Comparison of ENCODE assay signal across 18 cellular contexts in the genomic region with DNA sequence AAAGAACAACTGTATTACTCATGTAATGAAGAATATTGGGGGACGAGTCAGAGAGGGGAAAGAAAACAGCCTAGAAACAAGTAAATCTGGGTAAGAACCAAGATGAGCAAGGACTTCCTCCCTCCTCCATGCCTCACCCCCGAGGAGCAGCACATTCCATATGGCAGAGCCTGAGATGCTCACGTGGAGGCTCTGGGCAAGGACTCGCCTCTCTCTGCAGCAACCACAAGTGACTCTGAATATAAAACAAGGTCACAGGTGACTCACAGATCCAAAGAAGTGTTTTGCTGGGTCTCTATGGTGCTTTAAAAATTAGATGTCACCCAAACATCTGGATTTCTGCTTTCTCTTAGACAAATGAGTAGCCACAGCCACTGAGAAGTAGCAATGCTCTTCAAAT.
DNase-seq lines count a peak whose midpoint lies in the region; ATAC-seq and TF ChIP-seq lines count a peak whose summit lies in the region.
"Had no signal": no experiment of that assay in that cellular context is flagged by ENCODE, and none has a peak within 500 bp of the region (broad histone marks: within the 10 kb centered on the region; RNA-seq: fewer than 3 reads in every experiment).

No MANE protein-coding gene starts in this region.

- no peak overlapping the region for H2BK120ac ChIP-seq in IMR-90 (ENCODE audit: low read depth, low read length)

- no peak overlapping the region for H3K18ac ChIP-seq in IMR-90 (ENCODE audit: low read depth, low read length)

- H4K5ac ChIP-seq in IMR-90 (ENCODE audit: low read depth, low read length): no peak overlapping the region

- H3K27ac ChIP-seq in IMR-90 (ENCODE audit: insufficient read depth, low read length) (no peak overlapping the region), neural progenitor cell (no peak overlapping the region)

- in situ Hi-C loops in IMR-90 (cut with MboI; ENCODE audit: low sequenced_read_pairs): no loop called here

- H3K4me1 ChIP-seq in IMR-90 (ENCODE audit: control insufficient read depth, insufficient read depth, low read length): no peaks in the 10 kb centered on the region
- H3K4me1 ChIP-seq in neural progenitor cell: no peaks in the 10 kb centered on the region

- H4K91ac ChIP-seq in IMR-90 (ENCODE audit: insufficient read depth, low read depth, low read length): no peak overlapping the region

- dilution Hi-C loops in IMR-90 (cut with HindIII; ENCODE audit: low sequenced_read_pairs, unreplicated experiment): no loop called here

- H3K9me3 Mint-ChIP-seq in neural progenitor cell: no peaks in the 10 kb centered on the region
- H3K9me3 Mint-ChIP-seq: dendritic cell treated with granulocyte-macrophage colony-stimulating factor and Interleukin-4, amounts not matched to agents 40 ng/mL and 50 ng/mL, for 4 days had no signal

- no peak overlapping the region for H2AK5ac ChIP-seq in IMR-90 (ENCODE audit: low read depth, low read length)

- peak; percentile 62 for DNase-seq in AG20443 (ENCODE audit: low spot score)
- DNase-seq in IMR-90: peak; percentile 54
- peak; percentile 16 for DNase-seq in dedifferentiated amniotic fluid mesenchymal stem cell (ENCODE audit: extremely low spot score)
- no peak for DNase-seq in neural progenitor cell (ENCODE audit: low spot score)
- no peak for DNase-seq in NCI-H69 (lab: John Stamatoyannopoulos, UW)
- DNase-seq in COR-L47 (lab: John Stamatoyannopoulos, UW): no peak
- DNase-seq in left cardiac atrium: no peak
- no peak for DNase-seq in MV-4-11 (lab: John Stamatoyannopoulos, UW)
- DNase-seq: activated CD4-positive, alpha-beta T cell treated with anti-CD3 and anti-CD28 coated beads for 36 hours; HCEC 1CT; Kasumi-1; NCI-H1930; NCI-H524; stimulated activated naive CD4-positive, alpha-beta T cell treated with Interleukin-2 at 50 U/mL for 16 hours; T-helper 1 cell had no signal

- H3K4me3 ChIP-seq in IMR-90 (ENCODE audit: insufficient read depth, low read depth, low read length) (no peak overlapping the region), neural progenitor cell (no peak overlapping the region)
- H3K4me3 ChIP-seq: lung, skin epidermis had no signal

- POLR2A ChIA-PET in IMR-90 (lab: Charles Lee; ENCODE audit: unreplicated experiment): no interaction called here

- H3K56ac ChIP-seq in IMR-90 (ENCODE audit: extremely low read depth, insufficient read depth, low read length): no peak overlapping the region

- H4K20me1 ChIP-seq in IMR-90 (ENCODE audit: insufficient read depth, low read length) (no peaks in the 10 kb centered on the region), neural progenitor cell (ENCODE audit: low read depth) (no peaks in the 10 kb centered on the region)

- intact Hi-C loops in IMR-90 (cut with micrococcal nuclease): no loop called here
- intact Hi-C loops in left cardiac atrium (cut with DNase I): no loop called here

- H3K36me3 ChIP-seq in IMR-90 (ENCODE audit: control insufficient read depth, insufficient read depth, low read length): no peaks in the 10 kb centered on the region
- no peaks in the 10 kb centered on the region for H3K36me3 ChIP-seq in neural progenitor cell

- H3K23ac ChIP-seq in IMR-90 (ENCODE audit: low read depth, low read length): no peak overlapping the region

- no peaks in the 10 kb centered on the region for H3F3A ChIP-seq in neural progenitor cell (ENCODE audit: low read depth)

- no CpG with 5 or more reads among the region's 4 CpGs for WGBS in IMR-90 (ENCODE audit: extremely low coverage in 2 of 2, insufficient read length in 1 of 2), 2 experiments

- H3K14ac ChIP-seq in IMR-90 (replicated peaks; ENCODE audit: low read depth, low read length): no peak overlapping the region

- no peak overlapping the region for H3K4me2 ChIP-seq in IMR-90 (ENCODE audit: low read depth, low read length)
- no peak overlapping the region for H3K4me2 ChIP-seq in neural progenitor cell

- CTCF ChIA-PET in IMR-90 (lab: Yijun Ruan, JAX): no interaction called here

- no peaks in the 10 kb centered on the region for H3K9me3 ChIP-seq in IMR-90 (ENCODE audit: control insufficient read depth, insufficient read depth, low read length)
- no peaks in the 10 kb centered on the region for H3K9me3 ChIP-seq in neural progenitor cell (ENCODE audit: low read depth)

- TF ChIP-seq RAD21 in IMR-90 (IDR thresholded peaks at IDR 0.05; ENCODE audit: low read length): no peak

- H3K79me1 ChIP-seq in IMR-90 (ENCODE audit: low read depth in 1 of 2, low read length in 2 of 2): no peaks in the 10 kb centered on the region

- BruUV-seq in IMR-90 (replicated peaks; lab: Mats Ljungman, UMichigan): no TSS peak

- peak overlapping the region; percentile 75 for H3K27ac Mint-ChIP-seq in neural progenitor cell
- H3K27ac Mint-ChIP-seq: activated CD4-positive, alpha-beta T cell treated with anti-CD3 and anti-CD28 coated beads for 36 hours; dendritic cell treated with granulocyte-macrophage colony-stimulating factor and Interleukin-4, amounts not matched to agents 40 ng/mL and 50 ng/mL, for 4 days had no signal

- H3K9ac ChIP-seq in IMR-90 (ENCODE audit: low read depth, low read length): no peak overlapping the region
- no peak overlapping the region for H3K9ac ChIP-seq in neural progenitor cell

- TF ChIP-seq POLR2A in IMR-90 (IDR thresholded peaks at IDR 0.05; ENCODE audit: low read depth, low read length): no peak

- H3K27me3 ChIP-seq in IMR-90 (ENCODE audit: control insufficient read depth, insufficient read depth, low read length) (no peaks in the 10 kb centered on the region; the same call in 1 of the 2 replicates), neural progenitor cell (no peaks in the 10 kb centered on the region)

- no peak overlapping the region for H2BK15ac ChIP-seq in IMR-90 (ENCODE audit: low read depth, low read length)

- H3K4me3 Mint-ChIP-seq in neural progenitor cell: no peak overlapping the region
- H3K4me3 Mint-ChIP-seq: activated CD4-positive, alpha-beta T cell treated with anti-CD3 and anti-CD28 coated beads for 36 hours; dendritic cell treated with granulocyte-macrophage colony-stimulating factor and Interleukin-4, amounts not matched to agents 40 ng/mL and 50 ng/mL, for 4 days had no signal

- no peaks in the 10 kb centered on the region for H3K9me1 ChIP-seq in IMR-90 (ENCODE audit: insufficient read depth, low read length)

- no peak overlapping the region for H3K4ac ChIP-seq in IMR-90 (ENCODE audit: low read depth, low read length)

- H4K8ac ChIP-seq in IMR-90 (ENCODE audit: low read depth in 2 of 2, low read length in 2 of 2): no peak overlapping the region

- no peak overlapping the region for H2BK20ac ChIP-seq in IMR-90 (ENCODE audit: low read depth, low read length)

- no peaks in the 10 kb centered on the region for H3K79me2 ChIP-seq in neural progenitor cell (ENCODE audit: low read depth)

- no peaks in the 10 kb centered on the region for H3K36me3 Mint-ChIP-seq in neural progenitor cell

- peaks cover 2% of the 10 kb centered on the region for H3K27me3 Mint-ChIP-seq in neural progenitor cell (ENCODE audit: insufficient read depth, low read depth)
- H3K27me3 Mint-ChIP-seq: activated CD4-positive, alpha-beta T cell treated with anti-CD3 and anti-CD28 coated beads for 36 hours had no signal

- H3K4me1 Mint-ChIP-seq in neural progenitor cell: no peaks in the 10 kb centered on the region
- H3K4me1 Mint-ChIP-seq: activated CD4-positive, alpha-beta T cell treated with anti-CD3 and anti-CD28 coated beads for 36 hours had no signal

- no peak overlapping the region for H2BK5ac ChIP-seq in IMR-90 (ENCODE audit: low read depth, low read length, poor library complexity, severe bottlenecking)

- no peak overlapping the region for H2AFZ ChIP-seq in IMR-90 (replicated peaks; ENCODE audit: low read length, poor library complexity)
- no peak overlapping the region for H2AFZ ChIP-seq in neural progenitor cell (replicated peaks)

- no peak overlapping the region for H2AK9ac ChIP-seq in IMR-90 (replicated peaks; ENCODE audit: low read depth, low read length, poor library complexity)

- TF ChIP-seq CTCF in IMR-90 (conservative IDR thresholded peaks at IDR 0.05; ENCODE audit: low read depth, low read length) (no peak), neural progenitor cell (IDR thresholded peaks at IDR 0.05) (no peak)

- no peak for ATAC-seq in IMR-90 (ENCODE audit: low read depth)
- no peak for ATAC-seq in left cardiac atrium
- ATAC-seq: activated CD4-positive, alpha-beta T cell treated with anti-CD3 and anti-CD28 coated beads for 36 hours had no signal

TF ChIP-seq in IMR-90, 13 proteins besides CTCF, POLR2A, EP300 and RAD21:
- TF ChIP-seq MAZ (IDR thresholded peaks at IDR 0.05; ENCODE audit: borderline replicate concordance, low read depth, low read length) (no peak), CHD1 (IDR thresholded peaks at IDR 0.05; ENCODE audit: low read depth, low read length) (no peak), BHLHE40 (IDR thresholded peaks at IDR 0.05; ENCODE audit: low read depth, low read length) (peak; percentile 25; the same call in 1 of the 2 replicates), CEBPB (IDR thresholded peaks at IDR 0.05; ENCODE audit: low read depth, low read length) (no peak)
- TF ChIP-seq, protein P1, sequence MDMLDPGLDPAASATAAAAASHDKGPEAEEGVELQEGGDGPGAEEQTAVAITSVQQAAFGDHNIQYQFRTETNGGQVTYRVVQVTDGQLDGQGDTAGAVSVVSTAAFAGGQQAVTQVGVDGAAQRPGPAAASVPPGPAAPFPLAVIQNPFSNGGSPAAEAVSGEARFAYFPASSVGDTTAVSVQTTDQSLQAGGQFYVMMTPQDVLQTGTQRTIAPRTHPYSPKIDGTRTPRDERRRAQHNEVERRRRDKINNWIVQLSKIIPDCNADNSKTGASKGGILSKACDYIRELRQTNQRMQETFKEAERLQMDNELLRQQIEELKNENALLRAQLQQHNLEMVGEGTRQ (IDR thresholded peaks at IDR 0.05; ENCODE audit: low read depth, low read length): peak; percentile 36

Comparison
In these comparisons a context has a peak if more than half of its experiments do, and no peak if none do; other contexts are left out.
1. DNase-seq: peak in AG20443 (single experiment), IMR-90 (single experiment) and dedifferentiated amniotic fluid mesenchymal stem cell (single experiment); none in neural progenitor cell (single experiment), NCI-H69 (single experiment), COR-L47 (single experiment), left cardiac atrium (single experiment) and MV-4-11 (single experiment).